In genomic region chr11:62125316-62125715, GRCh38 we compare ENCODE assay signal across 10 cellular contexts. TPM values are rescaled to one million over a fixed set of nuclear protein-coding genes. Genes with fewer than 3 reads are reported as not detected.
A peak's percentile ranks its signal among the peaks of the same experiment; 100 is the strongest.
DNase-seq lines count a peak whose midpoint lies in the region; ATAC-seq and TF ChIP-seq lines count a peak whose summit lies in the region.
"Had no signal": no experiment of that assay in that cellular context is flagged by ENCODE, and none has a peak within 500 bp of the region (broad histone marks: within the 10 kb centered on the region; RNA-seq: fewer than 3 reads in every experiment).

No MANE protein-coding gene starts in this region.

- no peaks in the 10 kb centered on the region for H3K27me3 ChIP-seq in BLaER1
- H3K27me3 ChIP-seq in HL-60 (ENCODE audit: insufficient read depth, poor library complexity, severe bottlenecking): no peaks in the 10 kb centered on the region
- no peaks in the 10 kb centered on the region for H3K27me3 ChIP-seq in kidney epithelial cell (ENCODE audit: control insufficient read depth, insufficient read depth, low read length)
- H3K27me3 ChIP-seq: upper lobe of left lung had no signal

- peaks cover 7% of the 10 kb centered on the region for H3K27me3 Mint-ChIP-seq in activated T-helper 1 cell treated with anti-CD3 and anti-CD28 coated beads, Interleukin-12 subunit alpha, Interleukin-12 subunit beta, Interleukin-2, Interleukin-4 antibody, amounts not matched to agents 30 ng/mL and 10 ng/mL and 1 ng/mL, durations not matched to agents 14 hours and 24 hours and 36 hours (ENCODE audit: insufficient read depth)

- H4K20me1 ChIP-seq in BLaER1: peaks cover 58% of the 10 kb centered on the region

- peak overlapping the region; percentile 96 for H3K9ac ChIP-seq in BLaER1

- intact Hi-C loops in activated T-helper 1 cell treated with anti-CD3 and anti-CD28 coated beads, Interleukin-12 subunit alpha, Interleukin-12 subunit beta, Interleukin-2, Interleukin-4 antibody, amounts not matched to agents 30 ng/mL and 10 ng/mL and 1 ng/mL, durations not matched to agents 14 hours and 24 hours and 36 hours (cut with micrococcal nuclease): loop anchor here (10.0 kb wide), 1 partner anchor 431 kb away; no protein-coding TSS in a partner anchor

- no peaks in the 10 kb centered on the region for H3K9me3 ChIP-seq in BLaER1
- H3K9me3 ChIP-seq: upper lobe of left lung had no signal

- H3K4me2 ChIP-seq in BLaER1: peak overlapping the region; percentile 96

- H3K4me1 Mint-ChIP-seq in activated T-helper 1 cell treated with anti-CD3 and anti-CD28 coated beads, Interleukin-12 subunit alpha, Interleukin-12 subunit beta, Interleukin-2, Interleukin-4 antibody, amounts not matched to agents 30 ng/mL and 10 ng/mL and 1 ng/mL, durations not matched to agents 14 hours and 24 hours and 36 hours (ENCODE audit: low read depth): peaks cover 33% of the 10 kb centered on the region

- ATAC-seq in HG03135 (IDR thresholded peaks at IDR 0.05; ENCODE audit: unreplicated experiment) (no peak), HG03196 (IDR thresholded peaks at IDR 0.05; ENCODE audit: unreplicated experiment) (no peak)
- ATAC-seq: Right ventricle myocardium inferior had no signal

- peaks cover 16% of the 10 kb centered on the region for H3K36me3 Mint-ChIP-seq in activated T-helper 1 cell treated with anti-CD3 and anti-CD28 coated beads, Interleukin-12 subunit alpha, Interleukin-12 subunit beta, Interleukin-2, Interleukin-4 antibody, amounts not matched to agents 30 ng/mL and 10 ng/mL and 1 ng/mL, durations not matched to agents 14 hours and 24 hours and 36 hours (ENCODE audit: low read depth)

- DNase-seq in HL-60 (ENCODE audit: low read depth in 1 of 2, low spot score in 1 of 2) (peak in 1 of 2 experiments; percentile 17), kidney epithelial cell (ENCODE audit: low read depth) (no peak), coronary artery (ENCODE audit: low spot score) (no peak), COR-L47 (lab: John Stamatoyannopoulos, UW) (no peak)
- no peak for DNase-seq in activated T-helper 1 cell treated with anti-CD3 and anti-CD28 coated beads, Interleukin-12 subunit alpha, Interleukin-12 subunit beta, Interleukin-2, Interleukin-4 antibody, amounts not matched to agents 30 ng/mL and 10 ng/mL and 1 ng/mL, durations not matched to agents 14 hours and 24 hours and 36 hours (ENCODE audit: low spot score)
- DNase-seq: upper lobe of left lung had no signal

- peak overlapping the region; percentile 94 for H3K4me3 Mint-ChIP-seq in activated T-helper 1 cell treated with anti-CD3 and anti-CD28 coated beads, Interleukin-12 subunit alpha, Interleukin-12 subunit beta, Interleukin-2, Interleukin-4 antibody, amounts not matched to agents 30 ng/mL and 10 ng/mL and 1 ng/mL, durations not matched to agents 14 hours and 24 hours and 36 hours

- H3K36me3 ChIP-seq in BLaER1 (peaks cover 36% of the 10 kb centered on the region), kidney epithelial cell (ENCODE audit: control insufficient read depth, insufficient read depth, low read length) (no peaks in the 10 kb centered on the region)

- H3K4me1 ChIP-seq in BLaER1: peaks cover 22% of the 10 kb centered on the region

- H3K27ac Mint-ChIP-seq in activated T-helper 1 cell treated with anti-CD3 and anti-CD28 coated beads, Interleukin-12 subunit alpha, Interleukin-12 subunit beta, Interleukin-2, Interleukin-4 antibody, amounts not matched to agents 30 ng/mL and 10 ng/mL and 1 ng/mL, durations not matched to agents 14 hours and 24 hours and 36 hours: no peak overlapping the region

- TF ChIP-seq CTCF in HL-60 (IDR thresholded peaks at IDR 0.05; ENCODE audit: insufficient read depth, low read length) (no peak), kidney epithelial cell (IDR thresholded peaks at IDR 0.05; ENCODE audit: insufficient read depth, low read length, poor library complexity, severe bottlenecking) (no peak), coronary artery (IDR thresholded peaks at IDR 0.05) (no peak)

- H3K27ac ChIP-seq in BLaER1 (peak overlapping the region; percentile 92; the same call in 1 of the 2 replicates), HL-60 (replicated peaks) (no peak overlapping the region), coronary artery (no peak overlapping the region)

- peak overlapping the region; percentile 83 for H3K4me3 ChIP-seq in BLaER1
- H3K4me3 ChIP-seq in HL-60 (replicated peaks; ENCODE audit: insufficient read depth, low read length): peak overlapping the region; percentile 99
- H3K4me3 ChIP-seq in kidney epithelial cell (ENCODE audit: low read depth, low read length): peak overlapping the region; percentile 79
- no peak overlapping the region for H3K4me3 ChIP-seq in coronary artery

- no peaks in the 10 kb centered on the region for H3K9me3 Mint-ChIP-seq in activated T-helper 1 cell treated with anti-CD3 and anti-CD28 coated beads, Interleukin-12 subunit alpha, Interleukin-12 subunit beta, Interleukin-2, Interleukin-4 antibody, amounts not matched to agents 30 ng/mL and 10 ng/mL and 1 ng/mL, durations not matched to agents 14 hours and 24 hours and 36 hours

RNA-seq across cellular contexts. Expression of gene INCENP, which starts 1.5 kb away (rescaled TPM):
- total RNA-seq in activated T-helper 1 cell treated with anti-CD3 and anti-CD28 coated beads, Interleukin-12 subunit alpha, Interleukin-12 subunit beta, Interleukin-2, Interleukin-4 antibody, amounts not matched to agents 30 ng/mL and 10 ng/mL and 1 ng/mL, durations not matched to agents 14 hours and 24 hours and 36 hours: 94.3 and 98.1 TPM in 2 replicates
- total RNA-seq in kidney epithelial cell: 16.1 and 18.8 TPM in 2 replicates
